In genomic region chr5:73447234-73448071, GRCh38 we compare ENCODE assay signal across 9 cellular contexts. TPM values are rescaled to one million over a fixed set of nuclear protein-coding genes. Genes with fewer than 3 reads are reported as not detected.
A peak's percentile ranks its signal among the peaks of the same experiment; 100 is the strongest.
DNase-seq lines count a peak whose midpoint lies in the region; ATAC-seq, FAIRE-seq and TF ChIP-seq lines count a peak whose summit lies in the region.
"Had no signal": no experiment of that assay in that cellular context is flagged by ENCODE, and none has a peak within 500 bp of the region (broad histone marks: within the 10 kb centered on the region; RNA-seq: fewer than 3 reads in every experiment).

No MANE protein-coding gene starts in this region.

- H3K4me3 ChIP-seq in AG04450 (ENCODE audit: low read depth, low read length) = peak overlapping the region; percentile 85

- peak overlapping the region; percentile 83 for H3K27ac ChIP-seq in AG04450 (ENCODE audit: low read depth, low read length)
- no peak overlapping the region for H3K27ac ChIP-seq in foreskin keratinocyte

- POLR2A ChIA-PET in AG04450 (lab: Yijun Ruan, JAX) = interaction anchor here (0.9 to 2.8 kb wide), 8 partner anchors 51 to 232 kb away, joined by 3 to 27 read pairs (median 11); partner anchors contain the start of gene BTF3

- H3K4me1 Mint-ChIP-seq in activated T-cell treated with anti-CD3 and anti-CD28 coated beads, Interleukin-2, amount 50 U/mL, for 72 hours (ENCODE audit: low read depth) = peaks cover 27% of the 10 kb centered on the region

- TF ChIP-seq CTCF in AG04450 (IDR thresholded peaks at IDR 0.05; ENCODE audit: low read depth, low read length) (no peak), foreskin keratinocyte (conservative IDR thresholded peaks at IDR 0.05) (peak; percentile 8)

- peak overlapping the region; percentile 83 to 84 for H3K4me3 Mint-ChIP-seq in activated T-cell treated with anti-CD3 and anti-CD28 coated beads, Interleukin-2, amount 50 U/mL, for 72 hours

- peaks cover 5% of the 10 kb centered on the region for H3K4me1 ChIP-seq in foreskin keratinocyte

- TF ChIP-seq POLR2A in GM12892 (IDR thresholded peaks at IDR 0.05; ENCODE audit: low read depth, low read length) = no peak

- no peak for FAIRE-seq in GM12892 (lab: Jason Lieb, UNC)
- FAIRE-seq: islet of Langerhans had no signal

- peak overlapping the region; percentile 42 for H3K27ac Mint-ChIP-seq in activated T-cell treated with anti-CD3 and anti-CD28 coated beads, Interleukin-2, amount 50 U/mL, for 72 hours

- no peaks in the 10 kb centered on the region for H3K9me3 Mint-ChIP-seq in activated T-cell treated with anti-CD3 and anti-CD28 coated beads, Interleukin-2, amount 50 U/mL, for 72 hours

- CTCF ChIA-PET in AG04450 (lab: Charles Lee) = interaction anchor here (2.4 kb wide), 1 partner anchor 231 kb away, joined by 14 read pairs; no protein-coding TSS in a partner anchor

- ATAC-seq in GM18520 (IDR thresholded peaks at IDR 0.05; ENCODE audit: unreplicated experiment) (peak; percentile 19), foreskin keratinocyte (peak; percentile 30), GM21526 (IDR thresholded peaks at IDR 0.05; ENCODE audit: low FRiP score, unreplicated experiment) (no peak)
- peak; percentile 56 to 61 for ATAC-seq in activated T-cell treated with anti-CD3 and anti-CD28 coated beads, Interleukin-2, amount 50 U/mL, for 72 hours (replicated peaks in 1 of 2)

- H3K27me3 Mint-ChIP-seq in activated T-cell treated with anti-CD3 and anti-CD28 coated beads, Interleukin-2, amount 50 U/mL, for 72 hours (ENCODE audit: low read depth) = peaks cover 75% of the 10 kb centered on the region

- DNase-seq in AG04450 (ENCODE audit: low read depth, low spot score) (no peak), NCI-H146 treated with DMSO at 0.1 percent for 48 hours (lab: John Stamatoyannopoulos, UW; ENCODE audit: unreplicated experiment) (peak; percentile 25), foreskin keratinocyte (no peak), renal cortical epithelial cell (ENCODE audit: low read depth) (peak; percentile 18), GM12892 (ENCODE audit: insufficient read length) (no peak)
- peak; percentile 47 to 58 for DNase-seq in activated T-cell treated with anti-CD3 and anti-CD28 coated beads, Interleukin-2, amount 50 U/mL, for 72 hours

- H3K27me3 ChIP-seq in AG04450 (ENCODE audit: control insufficient read depth, insufficient read depth, low read length) = no peaks in the 10 kb centered on the region
- peaks cover 73% of the 10 kb centered on the region for H3K27me3 ChIP-seq in foreskin keratinocyte

- peaks cover 0 to 1% of the 10 kb centered on the region in 2 donors for H3K36me3 Mint-ChIP-seq in activated T-cell treated with anti-CD3 and anti-CD28 coated beads, Interleukin-2, amount 50 U/mL, for 72 hours (ENCODE audit: insufficient read depth in 2 of 2)

- H3K9me3 ChIP-seq in AG04450 (ENCODE audit: control insufficient read depth, insufficient read depth, low read length) = peaks cover 10% of the 10 kb centered on the region; the same call in 1 of the 2 replicates

RNA-seq across cellular contexts. Expression of gene FOXD1, which starts 1.1 kb away (rescaled TPM):
- polyA plus RNA-seq in AG04450 (2011; rRNA removed) = 7.5 and 8.4 TPM in 2 replicates
- polyA minus RNA-seq in AG04450 (2011; rRNA and poly(A)+ RNA removed) = 3.7 and 3.9 TPM in 2 replicates
- total RNA-seq in activated T-cell treated with anti-CD3 and anti-CD28 coated beads, Interleukin-2, amount 50 U/mL, for 72 hours = 1 to 10 TPM in 1 of 2 donors, under 1 TPM in 1; 0.55 to 1.0 TPM
- 28.0 and 30.9 TPM in 2 replicates for total RNA-seq in foreskin keratinocyte
- polyA plus RNA-seq in foreskin keratinocyte = 35.0 and 37.7 TPM in 2 replicates
- total RNA-seq in renal cortical epithelial cell = 7.3 and 9.6 TPM in 2 replicates
- not detected for polyA plus RNA-seq in GM12892 (2012; ENCODE audit: missing spikeins)

RNA-seq across cellular contexts. Expression of gene BTF3, which starts 50.8 kb away (rescaled TPM):
- polyA plus RNA-seq in AG04450 (2011; rRNA removed) (707 and 755 TPM in 2 replicates), foreskin keratinocyte (917 and 1,042 TPM in 2 replicates)
- polyA minus RNA-seq in AG04450 (2011; rRNA and poly(A)+ RNA removed) = 359 and 427 TPM in 2 replicates
- 1,000 to 10,000 TPM; 1,036 to 1,053 TPM for total RNA-seq in activated T-cell treated with anti-CD3 and anti-CD28 coated beads, Interleukin-2, amount 50 U/mL, for 72 hours
- total RNA-seq in foreskin keratinocyte (621 and 729 TPM in 2 replicates), renal cortical epithelial cell (267 and 336 TPM in 2 replicates)
- polyA plus RNA-seq in GM12892 (2012; ENCODE audit: missing spikeins) = 1,189 TPM

Comparison
In these comparisons a context has a peak if more than half of its experiments do, and no peak if none do; other contexts are left out.
1. DNase-seq: peak in NCI-H146 treated with DMSO at 0.1 percent for 48 hours (single experiment), activated T-cell treated with anti-CD3 and anti-CD28 coated beads, Interleukin-2, amount 50 U/mL, for 72 hours (2 of 2) and renal cortical epithelial cell (single experiment); none in AG04450 (single experiment), foreskin keratinocyte (0 of 2) and GM12892 (single experiment).